In the genomic region with DNA sequence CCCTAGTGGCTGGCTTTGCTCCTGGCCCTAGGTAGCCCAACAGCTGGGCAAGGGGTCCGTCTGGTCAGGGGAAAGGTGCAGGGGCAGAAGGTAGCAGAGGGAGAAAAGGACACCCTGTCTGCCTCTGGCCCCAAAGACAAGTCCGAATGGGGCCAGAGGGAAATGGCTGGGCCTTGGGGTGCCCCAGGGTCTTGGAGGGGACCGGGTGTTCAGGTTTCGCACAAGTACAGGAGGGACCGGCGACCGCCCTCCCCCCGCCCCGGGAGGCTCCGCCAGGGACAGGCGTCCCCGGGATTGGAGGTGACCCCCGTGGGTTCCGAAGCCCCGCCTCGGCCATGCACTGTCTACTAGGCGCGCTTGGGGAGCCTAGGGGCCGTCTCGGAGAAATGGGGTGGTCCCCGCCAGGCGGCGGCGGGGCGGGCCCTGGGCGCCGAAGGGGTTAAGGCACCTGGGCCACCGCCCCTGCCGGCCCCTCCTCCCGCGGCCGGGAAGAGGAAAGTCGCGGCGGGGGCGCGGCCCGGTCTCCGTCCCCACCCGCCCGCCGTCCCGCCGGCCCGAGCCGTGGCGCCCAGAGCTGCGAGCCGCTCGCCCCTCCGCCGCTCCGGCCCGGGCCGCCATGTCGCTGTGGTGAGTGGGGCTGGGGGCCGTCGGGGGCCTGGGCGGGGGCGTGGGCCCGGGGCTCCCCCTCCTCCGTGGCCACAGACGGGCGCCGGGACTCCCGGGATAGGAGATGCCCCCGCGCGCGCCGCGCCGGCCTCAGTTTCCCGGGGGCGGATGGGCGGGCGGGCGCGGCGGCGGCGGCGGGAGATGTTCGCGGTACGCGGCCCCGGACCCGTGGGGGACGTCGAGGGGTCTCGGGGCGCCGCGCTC, we compare ENCODE assay signal across 10 cellular contexts. TPM values are rescaled to one million over a fixed set of nuclear protein-coding genes. Genes with fewer than 3 reads are reported as not detected.
A peak's percentile ranks its signal among the peaks of the same experiment; 100 is the strongest.
DNase-seq lines count a peak whose midpoint lies in the region; FAIRE-seq and TF ChIP-seq lines count a peak whose summit lies in the region.
"Had no signal": no experiment of that assay in that cellular context is flagged by ENCODE, and none has a peak within 500 bp of the region (broad histone marks: within the 10 kb centered on the region; RNA-seq: fewer than 3 reads in every experiment).

A gene with protein sequence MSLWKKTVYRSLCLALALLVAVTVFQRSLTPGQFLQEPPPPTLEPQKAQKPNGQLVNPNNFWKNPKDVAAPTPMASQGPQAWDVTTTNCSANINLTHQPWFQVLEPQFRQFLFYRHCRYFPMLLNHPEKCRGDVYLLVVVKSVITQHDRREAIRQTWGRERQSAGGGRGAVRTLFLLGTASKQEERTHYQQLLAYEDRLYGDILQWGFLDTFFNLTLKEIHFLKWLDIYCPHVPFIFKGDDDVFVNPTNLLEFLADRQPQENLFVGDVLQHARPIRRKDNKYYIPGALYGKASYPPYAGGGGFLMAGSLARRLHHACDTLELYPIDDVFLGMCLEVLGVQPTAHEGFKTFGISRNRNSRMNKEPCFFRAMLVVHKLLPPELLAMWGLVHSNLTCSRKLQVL (plus strand): TSS at position 523 of the 870 bp plus-strand sequence. CDS start 94 bp downstream, at position 617.

- no peak for FAIRE-seq in endothelial cell of umbilical vein (lab: Jason Lieb, UNC)

- H3K4me1 ChIP-seq in Karpas-422 (ENCODE audit: low read length) (peaks cover 34% of the 10 kb centered on the region), endothelial cell of umbilical vein (ENCODE audit: control insufficient read depth, extremely low read depth, insufficient read depth, low read length) (no peaks in the 10 kb centered on the region), BE2C (peaks cover 28% of the 10 kb centered on the region)

- H3K79me2 ChIP-seq in Karpas-422 (ENCODE audit: low read length) = no peaks in the 10 kb centered on the region
- H3K79me2 ChIP-seq in endothelial cell of umbilical vein (ENCODE audit: control insufficient read depth, insufficient read depth, low read length) = no peaks in the 10 kb centered on the region

- DNase-seq in Karpas-422 = peak; percentile 74
- DNase-seq in endothelial cell of umbilical vein (ENCODE audit: low read depth, low spot score) = no peak
- no peak for DNase-seq in osteocyte (ENCODE audit: extremely low spot score, unreplicated experiment)
- no peak for DNase-seq in T-helper 9 cell
- no peak for DNase-seq in NCI-H2107 treated with DMSO at 0.1 percent for 48 hours (lab: John Stamatoyannopoulos, UW; ENCODE audit: unreplicated experiment)
- DNase-seq in A172 (ENCODE audit: low spot score) = no peak
- no peak for DNase-seq in BE2C

- H4K20me1 ChIP-seq in Karpas-422 (ENCODE audit: insufficient read depth, low read depth, low read length) = no peaks in the 10 kb centered on the region
- H4K20me1 ChIP-seq in endothelial cell of umbilical vein (replicated peaks; ENCODE audit: control insufficient read depth, extremely low read depth, insufficient read depth, low read length) = no peaks in the 10 kb centered on the region

- peak within 1 kb of the TSS; percentile 95 for H3K4me2 ChIP-seq in Karpas-422 (ENCODE audit: low read depth, low read length, poor library complexity, severe bottlenecking)
- H3K4me2 ChIP-seq in endothelial cell of umbilical vein (ENCODE audit: insufficient read depth, low read length) = peak within 1 kb of the TSS; percentile 47

- H3K9ac ChIP-seq in Karpas-422 (ENCODE audit: low read length) (peak within 1 kb of the TSS; percentile 86), endothelial cell of umbilical vein (replicated peaks; ENCODE audit: extremely low read depth, insufficient read depth, low read length) (no peak within 1 kb of the TSS)

- no peak for TF ChIP-seq POLR2A in endothelial cell of umbilical vein (IDR thresholded peaks at IDR 0.05; ENCODE audit: low read depth, low read length)

- CTCF ChIA-PET in endothelial cell of umbilical vein (lab: Charles Lee) = interaction anchor here (1.0 kb wide), 1 partner anchor 98 kb away, joined by 5 read pairs; no protein-coding TSS in a partner anchor

- no peaks in the 10 kb centered on the region for H3K9me2 ChIP-seq in Karpas-422 (replicated peaks; ENCODE audit: insufficient read depth, low read length)

- H3K4me3 ChIP-seq in Karpas-422 (ENCODE audit: low read length) (peak within 1 kb of the TSS; percentile 76), endothelial cell of umbilical vein (replicated peaks in 1 of 3; ENCODE audit: insufficient read depth in 1 of 3, low read depth in 1 of 3, low read length in 3 of 3) (peak within 1 kb of the TSS in 2 of 3 experiments; percentile 10 to 40), BE2C (ENCODE audit: low read depth, low read length) (no peak within 1 kb of the TSS)

- H3K27me3 Mint-ChIP-seq in osteocyte (ENCODE audit: unreplicated experiment) = no peaks in the 10 kb centered on the region

- peak within 1 kb of the TSS; percentile 66 for H3K4me3 Mint-ChIP-seq in osteocyte (ENCODE audit: unreplicated experiment)

- 0 out of 2 replicates have a peak, but pooled peaks have one; percentile 1 for TF ChIP-seq CTCF in GM12874 (IDR thresholded peaks at IDR 0.05; ENCODE audit: insufficient read depth, low read depth, low read length)
- no peak for TF ChIP-seq CTCF in endothelial cell of umbilical vein (IDR thresholded peaks at IDR 0.05; ENCODE audit: extremely low read depth in 1 of 2, insufficient read depth in 1 of 2, low read depth in 1 of 2, low read length in 2 of 2)
- no peak for TF ChIP-seq CTCF in osteocyte (IDR thresholded peaks at IDR 0.05)
- TF ChIP-seq CTCF in BE2C (IDR thresholded peaks at IDR 0.05; ENCODE audit: low read depth, low read length) = no peak

- peak within 1 kb of the TSS; percentile 23 for H3K27ac Mint-ChIP-seq in osteocyte (ENCODE audit: unreplicated experiment)

- H3K36me3 ChIP-seq in Karpas-422 (ENCODE audit: insufficient read depth, low read length) (no peaks in the 10 kb centered on the region), endothelial cell of umbilical vein (ENCODE audit: control insufficient read depth in 2 of 2, extremely low read depth in 1 of 2, insufficient read depth in 2 of 2, low read length in 2 of 2) (no peaks in the 10 kb centered on the region), BE2C (no peaks in the 10 kb centered on the region)

- no peaks in the 10 kb centered on the region for H3K9me1 ChIP-seq in endothelial cell of umbilical vein (replicated peaks; ENCODE audit: control insufficient read depth, extremely low read depth, insufficient read depth, low read length)

- H3K9me3 Mint-ChIP-seq in osteocyte (ENCODE audit: unreplicated experiment) = no peaks in the 10 kb centered on the region

- no peaks in the 10 kb centered on the region for H3K36me3 Mint-ChIP-seq in osteocyte (ENCODE audit: unreplicated experiment)

- H3K27ac ChIP-seq in Karpas-422 (ENCODE audit: low read length) = peak within 1 kb of the TSS; percentile 91
- H3K27ac ChIP-seq in endothelial cell of umbilical vein (ENCODE audit: insufficient read depth, low read depth, low read length) = no peak within 1 kb of the TSS

- no peaks in the 10 kb centered on the region for H3K9me3 ChIP-seq in Karpas-422 (ENCODE audit: low read length)
- H3K9me3 ChIP-seq in endothelial cell of umbilical vein (replicated peaks; ENCODE audit: control insufficient read depth, insufficient read depth, low read length) = no peaks in the 10 kb centered on the region
- no peaks in the 10 kb centered on the region for H3K9me3 ChIP-seq in BE2C

- H3K4me1 Mint-ChIP-seq in osteocyte (ENCODE audit: unreplicated experiment) = peaks cover 17% of the 10 kb centered on the region

- POLR2A ChIA-PET in endothelial cell of umbilical vein (lab: Charles Lee) = no interaction called here

- H2AFZ ChIP-seq in Karpas-422 (ENCODE audit: low read length) (peak within 1 kb of the TSS; percentile 22; the same call in 1 of the 2 replicates), endothelial cell of umbilical vein (ENCODE audit: low read depth, low read length) (peak within 1 kb of the TSS; percentile 53)

- no TSS peak for BruUV-seq in endothelial cell of umbilical vein (replicated peaks; lab: Mats Ljungman, UMichigan)

- intact Hi-C loops in endothelial cell of umbilical vein (cut with micrococcal nuclease) = no loop called here

- H3K27me3 ChIP-seq in Karpas-422 (ENCODE audit: low read length) = no peaks in the 10 kb centered on the region
- H3K27me3 ChIP-seq in endothelial cell of umbilical vein (ENCODE audit: control insufficient read depth in 2 of 2, insufficient read depth in 2 of 2, low read length in 2 of 2) = peaks cover 0 to 8% of the 10 kb centered on the region in 2 experiments
- no peaks in the 10 kb centered on the region for H3K27me3 ChIP-seq in BE2C

- dilution Hi-C loops in endothelial cell of umbilical vein (cut with MboI; ENCODE audit: extremely low pct_ligation_motif_present, low sequenced_read_pairs) = no loop called here

TF ChIP-seq in endothelial cell of umbilical vein, 7 proteins besides CTCF, POLR2A, EP300 and RAD21:
- TF ChIP-seq MYC (IDR thresholded peaks at IDR 0.05; ENCODE audit: low read depth, low read length) (no peak), GATA2 (IDR thresholded peaks at IDR 0.05; ENCODE audit: insufficient read depth, insufficient read length, low read depth, low read length) (no peak), EZH2 (IDR thresholded peaks at IDR 0.05; ENCODE audit: borderline replicate concordance, low read depth, low read length, severe bottlenecking) (peak; percentile 37), POLR2AphosphoS5 (IDR thresholded peaks at IDR 0.05; ENCODE audit: insufficient read depth, low read depth, low read length) (no peak)

RNA-seq across cellular contexts. Expression of the gene that starts here (rescaled TPM):
- total RNA-seq in Karpas-422 (2014; rRNA removed; shearing (Covaris generic); ENCODE audit: low replicate concordance) = 2.8 and 4.7 TPM in 2 replicates
- total RNA-seq in endothelial cell of umbilical vein (1.2 TPM in 2 replicates), osteocyte (1.1 and 1.5 TPM in 2 replicates)
- polyA plus RNA-seq in endothelial cell of umbilical vein = 0.27 and 0.39 TPM in 2 replicates
- 0.19 and 0.27 TPM in 2 replicates for polyA plus RNA-seq in endothelial cell of umbilical vein (2011; cell fraction: cytosol; rRNA removed)
- 0.11 and 0.22 TPM in 2 replicates for polyA plus RNA-seq in endothelial cell of umbilical vein (2011; cell fraction: nucleus; rRNA removed)
- 0.44 and 2.4 TPM in 2 replicates for polyA plus RNA-seq in endothelial cell of umbilical vein (2012)
- 0.04 and 0.29 TPM in 2 replicates for polyA minus RNA-seq in endothelial cell of umbilical vein
- not detected for polyA minus RNA-seq in endothelial cell of umbilical vein (2011; cell fraction: cytosol; rRNA and poly(A)+ RNA removed)
- polyA minus RNA-seq in endothelial cell of umbilical vein (2011; cell fraction: nucleus; rRNA and poly(A)+ RNA removed) = 0.19 and 0.53 TPM in 2 replicates
- total RNA-seq in A172 (2014; rRNA removed; shearing (Covaris generic)) = 0.17 TPM in 1 of 2 replicates, not detected in the other
- not detected for polyA plus RNA-seq in BE2C (2012; ENCODE audit: insufficient read depth, insufficient read length, low read depth)
- total RNA-seq: LHCN-M2, myocyte had no signal
